ENCODE assay signal across 8 cellular contexts in genomic region chr9:125745682-125746016, GRCh38. TPM values are rescaled to one million over a fixed set of nuclear protein-coding genes. Genes with fewer than 3 reads are reported as not detected.
A peak's percentile ranks its signal among the peaks of the same experiment; 100 is the strongest.
DNase-seq lines count a peak whose midpoint lies in the region; ATAC-seq, FAIRE-seq and TF ChIP-seq lines count a peak whose summit lies in the region.

No MANE protein-coding gene starts in this region.

- H3K9me1 ChIP-seq in K562 (ENCODE audit: control insufficient read depth, insufficient read depth, low read length), result no peaks in the 10 kb centered on the region

- peak overlapping the region; percentile 93 for H3K27ac Mint-ChIP-seq in activated naive CD4-positive, alpha-beta T cell treated with anti-CD3 and anti-CD28 coated beads, Interleukin-2, amount 10 ng/mL, durations not matched to agents 7 days and 5 days
- peak overlapping the region; percentile 95 for H3K27ac Mint-ChIP-seq in memory B cell

- H3K4me2 ChIP-seq in K562 (ENCODE audit: insufficient read depth, low read length), result peak overlapping the region; percentile 85

- no peaks in the 10 kb centered on the region for H3K79me2 ChIP-seq in K562 (ENCODE audit: control insufficient read depth, insufficient read depth, low read length)

- no peak for DNase-seq in activated naive CD4-positive, alpha-beta T cell treated with anti-CD3 and anti-CD28 coated beads, Interleukin-2, amount 10 ng/mL, durations not matched to agents 7 days and 5 days
- DNase-seq in activated naive CD4-positive, alpha-beta T cell (lab: John Stamatoyannopoulos, UW), result no peak
- DNase-seq in K562 (ENCODE audit: extremely low read depth in 1 of 4, low spot score in 3 of 4) (peak in 1 of 4 experiments; percentile 11), memory B cell (ENCODE audit: low spot score in 2 of 2) (no peak), upper lobe of right lung (no peak), GM13976 (ENCODE audit: low spot score) (no peak), NOMO-1 (lab: John Stamatoyannopoulos, UW; ENCODE audit: unreplicated experiment in 2 of 2) (no peak)
- no peak for DNase-seq in activated CD4-positive, CD25-positive, alpha-beta regulatory T cell treated with anti-CD3 and anti-CD28 coated beads, Interleukin-2, amount 50 U/mL, for 72 hours

- H3K4me1 ChIP-seq in K562 (replicated peaks in 1 of 2; ENCODE audit: control insufficient read depth in 2 of 2, insufficient read depth in 2 of 2, low read length in 2 of 2) (peaks cover 8 to 26% of the 10 kb centered on the region in 2 experiments), upper lobe of right lung (peaks cover 27% of the 10 kb centered on the region)

- no peak for TF ChIP-seq RAD21 in K562 (CRISPR knock-in tag; conservative IDR thresholded peaks at IDR 0.05 in 1 of 2, IDR thresholded peaks at IDR 0.05 in 1 of 2)

- peak overlapping the region; percentile 57; the same call in 1 of the 2 replicates for H3K4me3 ChIP-seq in K562
- H3K4me3 ChIP-seq in upper lobe of right lung, result peak overlapping the region; percentile 72

- H3K27ac ChIP-seq in K562 (ENCODE audit: extremely low read depth, low read depth, low read length) (no peak overlapping the region), upper lobe of right lung (peak overlapping the region; percentile 82)

- POLR2A ChIA-PET in K562 (lab: Yijun Ruan, JAX), result interaction anchor here (0.8 to 1.5 kb wide), 6 partner anchors 10 to 39 kb away, joined by 3 to 4 read pairs (median 3); partner anchors contain the start of gene MAPKAP1

- peaks cover 35% of the 10 kb centered on the region for H3K27me3 Mint-ChIP-seq in activated naive CD4-positive, alpha-beta T cell treated with anti-CD3 and anti-CD28 coated beads, Interleukin-2, amount 10 ng/mL, durations not matched to agents 7 days and 5 days
- H3K27me3 Mint-ChIP-seq in memory B cell, result peaks cover 3% of the 10 kb centered on the region

- H3K4me1 Mint-ChIP-seq in activated naive CD4-positive, alpha-beta T cell treated with anti-CD3 and anti-CD28 coated beads, Interleukin-2, amount 10 ng/mL, durations not matched to agents 7 days and 5 days, result peaks cover 33% of the 10 kb centered on the region
- peaks cover 20% of the 10 kb centered on the region for H3K4me1 Mint-ChIP-seq in memory B cell

- H3K36me3 ChIP-seq in K562 (ENCODE audit: control insufficient read depth, insufficient read depth, low read length), result no peaks in the 10 kb centered on the region
- H3K36me3 ChIP-seq in upper lobe of right lung, result no peaks in the 10 kb centered on the region

- no peak for FAIRE-seq in K562 (lab: Jason Lieb, UNC)

- H3K9me3 Mint-ChIP-seq in activated naive CD4-positive, alpha-beta T cell treated with anti-CD3 and anti-CD28 coated beads, Interleukin-2, amount 10 ng/mL, durations not matched to agents 7 days and 5 days, result no peaks in the 10 kb centered on the region
- no peaks in the 10 kb centered on the region for H3K9me3 Mint-ChIP-seq in memory B cell

- H3K9me3 ChIP-seq in K562 (replicated peaks; ENCODE audit: control insufficient read depth, insufficient read depth, low read depth, low read length) (no peaks in the 10 kb centered on the region), upper lobe of right lung (no peaks in the 10 kb centered on the region)

- intact Hi-C loops in K562 (cut with micrococcal nuclease), result loop anchor here (5.0 kb wide), 1 partner anchor 38 kb away; the partner anchor contains the start of gene MAPKAP1
- intact Hi-C loops in upper lobe of right lung (cut with DNase I), result no loop called here

- peaks cover 6% of the 10 kb centered on the region for H3K36me3 Mint-ChIP-seq in activated naive CD4-positive, alpha-beta T cell treated with anti-CD3 and anti-CD28 coated beads, Interleukin-2, amount 10 ng/mL, durations not matched to agents 7 days and 5 days
- no peaks in the 10 kb centered on the region for H3K36me3 Mint-ChIP-seq in memory B cell

- H3K4me3 Mint-ChIP-seq in activated naive CD4-positive, alpha-beta T cell treated with anti-CD3 and anti-CD28 coated beads, Interleukin-2, amount 10 ng/mL, durations not matched to agents 7 days and 5 days, result peak overlapping the region; percentile 89
- H3K4me3 Mint-ChIP-seq in memory B cell, result peak overlapping the region; percentile 99

- H3K27me3 ChIP-seq in K562 (ENCODE audit: control insufficient read depth in 2 of 2, insufficient read depth in 2 of 2, low read length in 2 of 2) (peaks cover 30 to 36% of the 10 kb centered on the region in 2 experiments), upper lobe of right lung (no peaks in the 10 kb centered on the region)

- no peak for TF ChIP-seq EP300 in K562 (IDR thresholded peaks at IDR 0.05; ENCODE audit: low read length)

- H4K20me1 ChIP-seq in K562 (replicated peaks; ENCODE audit: control insufficient read depth, insufficient read depth, low read length), result peaks cover 7% of the 10 kb centered on the region; the same call in 1 of the 2 replicates

- peak overlapping the region in 1 of 2 experiments; percentile 89; a peak in 1 of 4 replicates for H3K9ac ChIP-seq in K562 (ENCODE audit: insufficient read depth in 1 of 2, low read depth in 2 of 2, low read length in 2 of 2)

- CTCF ChIA-PET in activated naive CD4-positive, alpha-beta T cell treated with anti-CD3 and anti-CD28 coated beads, Interleukin-2, amount 10 ng/mL, durations not matched to agents 7 days and 5 days (lab: Charles Lee), result interaction anchor here (0.7 to 0.8 kb wide), 2 partner anchors 187 to 338 kb away, joined by 3 to 4 read pairs; no protein-coding TSS in a partner anchor
- CTCF ChIA-PET in K562 (lab: Yijun Ruan, JAX; ENCODE audit: low intra/inter-chr PET ratio), result no interaction called here

- H2AFZ ChIP-seq in K562 (ENCODE audit: low read depth, low read length), result peak overlapping the region; percentile 94

- ATAC-seq in K562, result no peak
- no peak for ATAC-seq in memory B cell (ENCODE audit: low read depth)
- ATAC-seq in upper lobe of right lung, result no peak

- no TSS peak for BruUV-seq in K562 (replicated peaks; lab: Mats Ljungman, UMichigan)

- TF ChIP-seq CTCF in K562 (IDR thresholded peaks at IDR 0.05 in 2 of 3, conservative IDR thresholded peaks at IDR 0.05 in 1 of 3; ENCODE audit: insufficient read depth in 2 of 3, low read depth in 1 of 3, low read length in 3 of 3) (no peak), upper lobe of right lung (IDR thresholded peaks at IDR 0.05) (no peak), GM13976 (IDR thresholded peaks at IDR 0.05; ENCODE audit: borderline replicate concordance, control extremely low read depth, extremely low read depth, insufficient read depth, missing control alignments) (no peak)

- no peak for TF ChIP-seq POLR2A in K562 (conservative IDR thresholded peaks at IDR 0.05)

- in situ Hi-C loops in K562 (cut with MboI), result no loop called here
- in situ Hi-C loops in GM13976 (cut with MboI; ENCODE audit: low sequenced_read_pairs, unreplicated experiment), result loop anchor here (25.0 kb wide), 1 partner anchor 333 kb away; no protein-coding TSS in a partner anchor

- WGBS in K562 (ENCODE audit: insufficient coverage, low coverage, missing lambda C conversion rate), result 7% methylated on average over 6 of the region's 6 CpGs

RNA-seq across cellular contexts. Expression of gene PBX3, which starts 1.5 kb away (rescaled TPM):
- 2.8 and 5.5 TPM in 2 replicates for total RNA-seq in K562 (2011; cell fraction: chromatin; rRNA removed; ENCODE audit: low replicate concordance)
- 2.5 and 2.6 TPM in 2 replicates for total RNA-seq in K562 (2011; cell fraction: nucleolus; rRNA removed)
- total RNA-seq in K562 (2011; cell fraction: nucleoplasm; rRNA removed), result 4.8 and 8.5 TPM in 2 replicates
- 2.9 and 5.8 TPM in 2 replicates for total RNA-seq in K562 (2014; rRNA removed)
- total RNA-seq in K562 (2014; rRNA removed; fragmentation: Illumina TruSeq; extraction: Trizol), result 0.91 and 1.3 TPM in 2 replicates
- total RNA-seq in K562 (2015; rRNA removed; fragmentation: Illumina TruSeq; extraction: Trizol), result 0.65 and 0.98 TPM in 2 replicates
- 1.8 and 3.1 TPM in 2 replicates for total RNA-seq in K562 (2021)
- 1.0 and 2.5 TPM in 2 replicates for polyA plus RNA-seq in K562 (2011; rRNA removed)
- 0.56 and 1.2 TPM in 2 replicates for polyA plus RNA-seq in K562 (2011; cell fraction: cytosol; rRNA removed)
- polyA plus RNA-seq in K562 (2011; cell fraction: nucleus; rRNA removed), result 1.4 and 3.8 TPM in 2 replicates
- 0.91 and 1.1 TPM in 2 replicates for polyA plus RNA-seq in K562 (2012)
- 0.71 and 0.92 TPM in 2 replicates for polyA plus RNA-seq in K562 (2014; fragmentation: Illumina TruSeq; extraction: Trizol)
- under 1 TPM; 0.14 to 0.21 TPM for polyA plus RNA-seq in K562 (2014; fragmentation: Nextera tagmentation; extraction: Ambion mirVana)
- 1.9 and 3.4 TPM in 2 replicates for polyA plus RNA-seq in K562 (2014; rRNA removed)
- 2.6 and 4.6 TPM in 2 replicates for polyA minus RNA-seq in K562 (2011; rRNA and poly(A)+ RNA removed)
- polyA minus RNA-seq in K562 (2011; cell fraction: cytosol; rRNA and poly(A)+ RNA removed), result 1.3 TPM in 1 of 2 replicates, not detected in the other
- 9.2 and 13.7 TPM in 2 replicates for polyA minus RNA-seq in K562 (2011; cell fraction: nucleus; rRNA and poly(A)+ RNA removed)
- 48.6 TPM for total RNA-seq in upper lobe of right lung

RNA-seq across cellular contexts. Expression of gene MAPKAP1, which starts 38.6 kb away (rescaled TPM):
- 75.9 and 114 TPM in 2 replicates for total RNA-seq in K562 (2011; cell fraction: chromatin; rRNA removed; ENCODE audit: low replicate concordance)
- total RNA-seq in K562 (2011; cell fraction: nucleolus; rRNA removed), result 32.5 and 42.6 TPM in 2 replicates
- total RNA-seq in K562 (2011; cell fraction: nucleoplasm; rRNA removed), result 70.0 and 87.9 TPM in 2 replicates
- 74.1 and 75.1 TPM in 2 replicates for total RNA-seq in K562 (2014; rRNA removed)
- total RNA-seq in K562 (2014; rRNA removed; fragmentation: Illumina TruSeq; extraction: Trizol), result 55.3 and 59.6 TPM in 2 replicates
- total RNA-seq in K562 (2015; rRNA removed; fragmentation: Illumina TruSeq; extraction: Trizol), result 54.7 and 59.2 TPM in 2 replicates
- total RNA-seq in K562 (2021), result 68.1 and 74.3 TPM in 2 replicates
- 68.6 and 82.1 TPM in 2 replicates for polyA plus RNA-seq in K562 (2011; rRNA removed)
- polyA plus RNA-seq in K562 (2011; cell fraction: cytosol; rRNA removed), result 52.1 and 65.5 TPM in 2 replicates
- polyA plus RNA-seq in K562 (2011; cell fraction: nucleus; rRNA removed), result 57.0 and 69.0 TPM in 2 replicates
- 50.6 and 60.4 TPM in 2 replicates for polyA plus RNA-seq in K562 (2012)
- polyA plus RNA-seq in K562 (2014; fragmentation: Illumina TruSeq; extraction: Trizol), result 61.8 and 80.4 TPM in 2 replicates
- 1 to 10 TPM; 2.6 to 3.3 TPM for polyA plus RNA-seq in K562 (2014; fragmentation: Nextera tagmentation; extraction: Ambion mirVana)
- polyA plus RNA-seq in K562 (2014; rRNA removed), result 61.1 and 63.8 TPM in 2 replicates
- 98.5 and 101 TPM in 2 replicates for polyA minus RNA-seq in K562 (2011; rRNA and poly(A)+ RNA removed)
- 20.9 and 21.3 TPM in 2 replicates for polyA minus RNA-seq in K562 (2011; cell fraction: cytosol; rRNA and poly(A)+ RNA removed)
- polyA minus RNA-seq in K562 (2011; cell fraction: nucleus; rRNA and poly(A)+ RNA removed), result 42.5 and 52.8 TPM in 2 replicates
- total RNA-seq in upper lobe of right lung, result 76.8 TPM
